Comparison of ENCODE assay signal across 9 cellular contexts in genomic region chr7:105098863-105099515, GRCh38.
DNase-seq lines count a peak whose midpoint lies in the region; ATAC-seq, FAIRE-seq and TF ChIP-seq lines count a peak whose summit lies in the region.
"Had no signal": no experiment of that assay in that cellular context is flagged by ENCODE, and none has a peak within 500 bp of the region (broad histone marks: within the 10 kb centered on the region; RNA-seq: fewer than 3 reads in every experiment).

No MANE protein-coding gene starts in this region.

- DNase-seq in GM19239 (ENCODE audit: insufficient read length, low spot score) (no peak), astrocyte (ENCODE audit: low read depth) (peak; percentile 12), left lobe of liver (ENCODE audit: low spot score) (no peak), NCI-H526 (lab: John Stamatoyannopoulos, UW) (no peak), occipital lobe (lab: John Stamatoyannopoulos, UW) (no peak), NCI-H1436 treated with DMSO at 0.1 percent for 48 hours (lab: John Stamatoyannopoulos, UW) (no peak)
- DNase-seq: dorsolateral prefrontal cortex had no signal

- H3K4me1 ChIP-seq in astrocyte (ENCODE audit: insufficient read depth, low read length), result peaks cover 9% of the 10 kb centered on the region

- ATAC-seq in HG03108 (IDR thresholded peaks at IDR 0.05; ENCODE audit: unreplicated experiment) (peak; percentile 68), left lobe of liver (no peak)

- no peak overlapping the region for H3K4me3 Mint-ChIP-seq in astrocyte (ENCODE audit: unreplicated experiment)

- H2AFZ ChIP-seq in astrocyte (ENCODE audit: low read depth, low read length), result no peak overlapping the region

- H3K27me3 ChIP-seq in astrocyte (ENCODE audit: insufficient read depth, low read length), result no peaks in the 10 kb centered on the region
- H3K27me3 ChIP-seq: dorsolateral prefrontal cortex had no signal

- no peaks in the 10 kb centered on the region for H3K27me3 Mint-ChIP-seq in astrocyte (ENCODE audit: low read depth, unreplicated experiment)

- H4K20me1 ChIP-seq in astrocyte (ENCODE audit: insufficient read depth, low read length), result peaks cover 23% of the 10 kb centered on the region

- no peak for TF ChIP-seq CTCF in astrocyte (IDR thresholded peaks at IDR 0.05; ENCODE audit: insufficient read depth, low read depth, low read length)

- no peaks in the 10 kb centered on the region for H3K9me3 Mint-ChIP-seq in astrocyte (ENCODE audit: unreplicated experiment)

- H3K36me3 ChIP-seq in astrocyte (ENCODE audit: insufficient read depth, low read length), result peaks cover 25% of the 10 kb centered on the region

- no peak overlapping the region for H3K27ac ChIP-seq in astrocyte (ENCODE audit: low read depth, low read length)

- no peak overlapping the region for H3K4me2 ChIP-seq in astrocyte (ENCODE audit: low read length)

- H3K27ac Mint-ChIP-seq in astrocyte (ENCODE audit: unreplicated experiment), result no peak overlapping the region

- FAIRE-seq in A204.1 (lab: Jason Lieb, UNC) (peak; percentile 23), GM19239 (lab: Jason Lieb, UNC) (peak; percentile 35), astrocyte (lab: Jason Lieb, UNC) (no peak)

- H3K4me1 Mint-ChIP-seq in astrocyte (ENCODE audit: low read depth, unreplicated experiment), result peaks cover 12% of the 10 kb centered on the region

- H3K9ac ChIP-seq in astrocyte (ENCODE audit: low read length), result no peak overlapping the region

- H3K36me3 Mint-ChIP-seq in astrocyte (ENCODE audit: low read depth, unreplicated experiment), result peaks cover 8% of the 10 kb centered on the region

- H3K4me3 ChIP-seq in astrocyte (ENCODE audit: insufficient read depth, low read depth, low read length), result no peak overlapping the region
- H3K4me3 ChIP-seq: dorsolateral prefrontal cortex had no signal

- no peaks in the 10 kb centered on the region for H3K9me3 ChIP-seq in astrocyte (ENCODE audit: insufficient read depth, low read depth, low read length)

- H3K79me2 ChIP-seq in astrocyte (ENCODE audit: insufficient read depth, low read length), result no peaks in the 10 kb centered on the region
